12 cellular contexts compared by ENCODE assay signal in the genomic region with DNA sequence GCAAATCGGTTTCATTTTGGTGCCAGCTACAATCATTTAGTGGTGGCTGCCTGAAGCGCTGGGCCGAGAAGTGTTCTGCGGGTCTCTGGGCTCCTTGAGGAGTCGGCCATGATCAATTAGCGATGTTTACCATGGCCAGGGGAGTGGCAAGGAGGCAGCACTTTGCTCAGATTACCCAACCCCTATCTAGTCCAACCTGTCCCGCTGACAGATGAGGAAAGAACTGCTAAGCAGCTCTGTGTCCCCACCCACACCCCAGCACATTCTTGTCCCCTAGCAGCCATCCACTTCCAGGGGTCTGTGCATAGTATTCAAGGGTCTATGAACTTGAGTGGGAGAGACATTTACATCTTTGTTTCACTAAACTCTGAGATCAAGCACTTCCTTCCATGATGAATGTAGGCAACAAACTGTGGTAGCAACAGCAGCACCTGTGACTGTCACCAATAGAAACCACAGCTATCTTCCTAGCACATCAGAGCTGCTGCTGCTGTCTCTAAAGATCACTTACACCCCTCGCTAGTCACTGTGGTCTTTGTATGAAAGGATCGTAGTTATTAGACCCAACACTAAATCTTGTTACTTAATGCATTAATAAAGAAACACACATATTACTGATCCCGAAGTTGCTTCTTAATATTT.
DNase-seq lines count a peak whose midpoint lies in the region; ATAC-seq, FAIRE-seq and TF ChIP-seq lines count a peak whose summit lies in the region.
"Had no signal": no experiment of that assay in that cellular context is flagged by ENCODE, and none has a peak within 500 bp of the region (broad histone marks: within the 10 kb centered on the region; RNA-seq: fewer than 3 reads in every experiment).

No MANE protein-coding gene starts in this region.

- no peaks in the 10 kb centered on the region for H3K79me2 ChIP-seq in Karpas-422 (ENCODE audit: low read length)

- FAIRE-seq in GM19239 (lab: Jason Lieb, UNC), result peak; percentile 4

- H3K36me3 ChIP-seq in BLaER1, result no peaks in the 10 kb centered on the region
- H3K36me3 ChIP-seq in esophagus (ENCODE audit: control insufficient read depth in 2 of 2, insufficient read depth in 2 of 2, low read length in 1 of 2), result no peaks in the 10 kb centered on the region
- H3K36me3 ChIP-seq in Karpas-422 (ENCODE audit: insufficient read depth, low read length), result no peaks in the 10 kb centered on the region

- H3K27me3 Mint-ChIP-seq in CD14-positive monocyte (ENCODE audit: low read depth in 3 of 3), result peaks cover 2 to 11% (median 3%) of the 10 kb centered on the region in 3 donors

- peak overlapping the region in 2 of 7 donors; percentile 21 to 42 for H3K27ac Mint-ChIP-seq in CD14-positive monocyte

- no peaks in the 10 kb centered on the region for H3K9me3 ChIP-seq in BLaER1
- H3K9me3 ChIP-seq in esophagus (ENCODE audit: control insufficient read depth in 2 of 2, insufficient read depth in 1 of 2, low read depth in 1 of 2, low read length in 1 of 2), result no peaks in the 10 kb centered on the region
- H3K9me3 ChIP-seq in Karpas-422 (ENCODE audit: low read length), result no peaks in the 10 kb centered on the region

- H3K4me1 ChIP-seq in BLaER1 (peaks cover 24% of the 10 kb centered on the region), esophagus (ENCODE audit: control insufficient read depth in 2 of 2, insufficient read depth in 2 of 2, low read length in 1 of 2) (peaks cover 0 to 4% of the 10 kb centered on the region in 2 donors), Karpas-422 (ENCODE audit: low read length) (no peaks in the 10 kb centered on the region)

- WGBS in esophagus, 2 donors, result 68 to 84% methylated on average over 10 of the region's 10 CpGs

- peaks cover 0 to 5% (median 3%) of the 10 kb centered on the region in 7 donors for H3K9me3 Mint-ChIP-seq in CD14-positive monocyte
- H3K9me3 Mint-ChIP-seq: immature natural killer cell had no signal

- H2AFZ ChIP-seq in Karpas-422 (ENCODE audit: low read length), result no peak overlapping the region

- peak overlapping the region; percentile 43 for H3K4me2 ChIP-seq in BLaER1
- no peak overlapping the region for H3K4me2 ChIP-seq in Karpas-422 (ENCODE audit: low read depth, low read length, poor library complexity, severe bottlenecking)

- no peaks in the 10 kb centered on the region for H4K20me1 ChIP-seq in BLaER1
- no peaks in the 10 kb centered on the region for H4K20me1 ChIP-seq in Karpas-422 (ENCODE audit: insufficient read depth, low read depth, low read length)

- DNase-seq in GM19239 (ENCODE audit: insufficient read length, low spot score), result no peak
- peak; percentile 37 for DNase-seq in activated T-cell treated with anti-CD3 and anti-CD28 coated beads, Interleukin-2, amount 50 U/mL, for 48 hours
- no peak for DNase-seq in CD14-positive monocyte (ENCODE audit: low spot score)
- no peak for DNase-seq in HUDEP-2 (lab: John Stamatoyannopoulos, UW; ENCODE audit: unreplicated experiment in 76 of 76)
- DNase-seq in Karpas-422, result no peak
- DNase-seq: immature natural killer cell; NCI-H1436; NCI-H748 treated with DMSO at 0.1 percent for 48 hours; stimulated activated CD4-positive, alpha-beta T cell treated with anti-CD3 and anti-CD28 coated beads, Interleukin-2, amount 100 ng/mL, for 48 hours had no signal

- H3K4me3 Mint-ChIP-seq in CD14-positive monocyte, result no peak overlapping the region
- H3K4me3 Mint-ChIP-seq: immature natural killer cell had no signal

- no peaks in the 10 kb centered on the region for H3K9me2 ChIP-seq in Karpas-422 (replicated peaks; ENCODE audit: insufficient read depth, low read length)

- H3K4me3 ChIP-seq in BLaER1, result no peak overlapping the region
- H3K4me3 ChIP-seq in esophagus (ENCODE audit: low read depth in 1 of 2, low read length in 2 of 2), result no peak overlapping the region
- H3K4me3 ChIP-seq in Karpas-422 (ENCODE audit: low read length), result no peak overlapping the region

- ATAC-seq in HG03571 (IDR thresholded peaks at IDR 0.05; ENCODE audit: unreplicated experiment), result no peak

- H3K9ac ChIP-seq in BLaER1 (no peak overlapping the region), Karpas-422 (ENCODE audit: low read length) (no peak overlapping the region)

- TF ChIP-seq CTCF in CD14-positive monocyte (IDR thresholded peaks at IDR 0.05), result no peak

- H3K4me1 Mint-ChIP-seq in CD14-positive monocyte, result peaks cover 27% of the 10 kb centered on the region
- H3K4me1 Mint-ChIP-seq: immature natural killer cell had no signal

- no peaks in the 10 kb centered on the region for H3K27me3 ChIP-seq in BLaER1
- H3K27me3 ChIP-seq in esophagus (ENCODE audit: control insufficient read depth in 1 of 2, insufficient read depth in 2 of 2, low read length in 2 of 2), result no peaks in the 10 kb centered on the region
- no peaks in the 10 kb centered on the region for H3K27me3 ChIP-seq in Karpas-422 (ENCODE audit: low read length)

- no peaks in the 10 kb centered on the region for H3K36me3 Mint-ChIP-seq in CD14-positive monocyte

- H3K27ac ChIP-seq in BLaER1 (no peak overlapping the region), esophagus (ENCODE audit: low read depth in 2 of 2, low read length in 1 of 2) (peak overlapping the region; percentile 19 to 21), Karpas-422 (ENCODE audit: low read length) (no peak overlapping the region)

- intact Hi-C loops in CD14-positive monocyte (cut with micrococcal nuclease), result no loop called here

Comparison
In these comparisons a context has a peak if more than half of its experiments do, and no peak if none do; other contexts are left out.
1. H3K27ac ChIP-seq: peak in esophagus (2 of 2); none in BLaER1 (single experiment) and Karpas-422 (single experiment).
2. DNase-seq: peak in activated T-cell treated with anti-CD3 and anti-CD28 coated beads, Interleukin-2, amount 50 U/mL, for 48 hours (2 of 2); none in GM19239 (single experiment), CD14-positive monocyte (single experiment), HUDEP-2 (0 of 76) and Karpas-422 (single experiment).